Comparison of ENCODE assay signal across 23 cellular contexts in the genomic region with DNA sequence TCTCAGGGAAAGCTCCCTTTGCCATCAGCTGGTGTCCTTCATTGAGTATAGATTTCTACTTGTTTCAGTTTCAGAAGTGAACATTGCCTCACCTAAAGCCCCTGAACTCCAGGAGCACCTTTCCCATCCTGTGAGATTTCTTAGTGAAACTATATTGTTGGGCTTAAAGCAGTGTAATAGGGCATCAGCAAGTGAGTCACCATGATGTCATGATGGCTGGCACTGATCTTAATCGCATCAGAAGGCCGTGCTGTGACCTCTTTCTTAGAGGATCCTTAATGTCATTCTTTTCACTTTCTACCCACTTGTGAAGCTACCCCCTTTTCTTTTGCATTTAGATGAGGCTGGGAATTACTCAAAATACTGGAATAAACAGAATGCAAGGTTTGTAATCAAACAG.
"Had no signal": no experiment of that assay in that cellular context is flagged by ENCODE, and none has a peak within 500 bp of the region (broad histone marks: within the 10 kb centered on the region; RNA-seq: fewer than 3 reads in every experiment).

No MANE protein-coding gene starts in this region.

- H3K27me3 ChIP-seq: esophagus squamous epithelium, right lobe of liver, suprapubic skin, transverse colon, upper lobe of right lung, uterus had no signal

- H3K79me2 ChIP-seq: parathyroid adenoma had no signal

- H3K4me3 ChIP-seq: coronary artery, esophagus squamous epithelium, lower lobe of right lung, right lobe of liver, suprapubic skin, transverse colon, upper lobe of right lung, uterus had no signal

- H3K9me3 ChIP-seq: esophagus squamous epithelium, lower lobe of right lung, right lobe of liver, suprapubic skin, transverse colon, upper lobe of right lung, uterus had no signal

- H3K27ac ChIP-seq: coronary artery, esophagus squamous epithelium, lower lobe of right lung, parathyroid adenoma, right lobe of liver, suprapubic skin, transverse colon, upper lobe of right lung, uterus had no signal

- H2AFZ ChIP-seq: parathyroid adenoma had no signal

- H3K36me3 ChIP-seq: esophagus squamous epithelium, lower lobe of right lung, right lobe of liver, suprapubic skin, transverse colon, upper lobe of right lung, uterus had no signal

- H3K4me1 ChIP-seq: esophagus squamous epithelium, lower lobe of right lung, parathyroid adenoma, right lobe of liver, suprapubic skin, transverse colon, upper lobe of right lung, uterus had no signal

- DNase-seq: dermis blood vessel endothelial cell; effector memory CD8-positive, alpha-beta T cell; erythroblast; esophagus squamous epithelium; foreskin melanocyte; hypothalamus; immature natural killer cell; islet precursor cell; kidney glomerular epithelial cell; left ventricle myocardium superior; lower lobe of right lung; natural killer cell; right lobe of liver; small intestine; stimulated activated CD4-positive, alpha-beta T cell treated with anti-CD3 and anti-CD28 coated beads, Interleukin-15, amount 100 ng/mL, for 24 hours; stimulated activated CD4-positive, alpha-beta T cell treated with anti-CD3 and anti-CD28 coated beads, Interleukin-2, amount 100 ng/mL, for 48 hours; stimulated activated naive B cell treated with anti-CD40 and anti-IgM and Interleukin-4, amounts not matched to agents 10 μg/mL and 1 μg/mL and 100 μg/mL, for 72 hours; transverse colon; upper lobe of right lung; uterus had no signal

- H3K9ac ChIP-seq: parathyroid adenoma had no signal
